8 cellular contexts compared by ENCODE assay signal in genomic region chr6:43170452-43171283, GRCh38. TPM values are rescaled to one million over a fixed set of nuclear protein-coding genes. Genes with fewer than 3 reads are reported as not detected.
DNase-seq lines count a peak whose midpoint lies in the region; ATAC-seq, FAIRE-seq and TF ChIP-seq lines count a peak whose summit lies in the region.

SRF (plus strand) TSS chr6:43171269; CDS start chr6:43171657, 388 bp downstream.

- FAIRE-seq in GM12891 (lab: Jason Lieb, UNC) = peak; percentile 92

- DNase-seq in GM12891 (ENCODE audit: insufficient read length, low spot score) (peak; percentile 83), NCI-H146 (lab: John Stamatoyannopoulos, UW) (peak; percentile 100), T-helper 1 cell (peak; percentile 95 to 99 (median 98)), amniotic stem cell (lab: John Stamatoyannopoulos, UW) (peak; percentile 99), left cardiac atrium (peak; percentile 100), posterior vena cava (ENCODE audit: low spot score) (peak; percentile 100), ureter (ENCODE audit: low spot score) (peak; percentile 100)

- no peak; the same call in 1 of the 2 replicates for TF ChIP-seq POLR2A in GM12891 (IDR thresholded peaks at IDR 0.05; ENCODE audit: low read depth, low read length)

- peak; percentile 65 for ATAC-seq in HG02840 (IDR thresholded peaks at IDR 0.05; ENCODE audit: low FRiP score, unreplicated experiment)
- ATAC-seq in left cardiac atrium = peak; percentile 75 to 78

- intact Hi-C loops in left cardiac atrium (cut with DNase I) = no loop called here
- intact Hi-C loops in posterior vena cava (cut with DNase I) = no loop called here

TF ChIP-seq in GM12891, 5 proteins besides CTCF, POLR2A, EP300 and RAD21:
- TF ChIP-seq POU2F2 (IDR thresholded peaks at IDR 0.05; ENCODE audit: low read depth, low read length) (peak; percentile 88; the same call in 1 of the 2 replicates), TAF1 (IDR thresholded peaks at IDR 0.05; ENCODE audit: low read depth, low read length) (peak; percentile 10; the same call in 1 of the 2 replicates), POLR2AphosphoS5 (IDR thresholded peaks at IDR 0.05; ENCODE audit: low read depth, low read length) (peak; percentile 68), PAX5 (IDR thresholded peaks at IDR 0.05; ENCODE audit: insufficient read depth, low read length, severe bottlenecking) (no peak)

RNA-seq across cellular contexts. Expression of gene SRF, which starts in this region (rescaled TPM):
- 31.1 TPM for polyA plus RNA-seq in GM12891 (2012; ENCODE audit: low read depth, missing spikeins)
- 10 to 100 TPM; 68.0 to 92.0 TPM for total RNA-seq in left cardiac atrium
- total RNA-seq in posterior vena cava = 10 to 100 TPM; 92.6 to 95.6 TPM
- 55.7 TPM for total RNA-seq in ureter

Comparison
In these comparisons a context has a peak if more than half of its experiments do, and no peak if none do; other contexts are left out.
1. Peak in every context shown above with its lines: DNase-seq and ATAC-seq.